In genomic region chr2:144580521-144581153, GRCh38 we compare ENCODE assay signal across 14 cellular contexts.
DNase-seq lines count a peak whose midpoint lies in the region; FAIRE-seq and TF ChIP-seq lines count a peak whose summit lies in the region.
"Had no signal": no experiment of that assay in that cellular context is flagged by ENCODE, and none has a peak within 500 bp of the region (broad histone marks: within the 10 kb centered on the region; RNA-seq: fewer than 3 reads in every experiment).

No MANE protein-coding gene starts in this region.

- no peaks in the 10 kb centered on the region for H3K4me1 Mint-ChIP-seq in activated T-helper 1 cell treated with anti-CD3 and anti-CD28 coated beads, Interleukin-12 subunit alpha, Interleukin-12 subunit beta, Interleukin-2, Interleukin-4 antibody, amounts not matched to agents 30 ng/mL and 10 ng/mL and 1 ng/mL, durations not matched to agents 14 hours and 24 hours and 36 hours (ENCODE audit: low read depth)

- peaks cover 5% of the 10 kb centered on the region for H3K27me3 Mint-ChIP-seq in activated T-helper 1 cell treated with anti-CD3 and anti-CD28 coated beads, Interleukin-12 subunit alpha, Interleukin-12 subunit beta, Interleukin-2, Interleukin-4 antibody, amounts not matched to agents 30 ng/mL and 10 ng/mL and 1 ng/mL, durations not matched to agents 14 hours and 24 hours and 36 hours (ENCODE audit: insufficient read depth)

- H3K4me3 Mint-ChIP-seq in activated T-helper 1 cell treated with anti-CD3 and anti-CD28 coated beads, Interleukin-12 subunit alpha, Interleukin-12 subunit beta, Interleukin-2, Interleukin-4 antibody, amounts not matched to agents 30 ng/mL and 10 ng/mL and 1 ng/mL, durations not matched to agents 14 hours and 24 hours and 36 hours, result no peak overlapping the region

- intact Hi-C loops in activated T-helper 1 cell treated with anti-CD3 and anti-CD28 coated beads, Interleukin-12 subunit alpha, Interleukin-12 subunit beta, Interleukin-2, Interleukin-4 antibody, amounts not matched to agents 30 ng/mL and 10 ng/mL and 1 ng/mL, durations not matched to agents 14 hours and 24 hours and 36 hours (cut with micrococcal nuclease), result loop anchor here (5.0 kb wide), 1 partner anchor 58 kb away; the partner anchor contains the start of gene ZEB2

- DNase-seq in NOMO-1 treated with DMSO at 0.1 percent for 48 hours (lab: John Stamatoyannopoulos, UW; ENCODE audit: unreplicated experiment), result peak; percentile 20
- DNase-seq in NOMO-1 treated with dmso at 0.1 percent for 144 hours (lab: John Stamatoyannopoulos, UW; ENCODE audit: unreplicated experiment), result no peak
- DNase-seq in OCI-M2 (lab: John Stamatoyannopoulos, UW; ENCODE audit: unreplicated experiment), result peak; percentile 49
- peak; percentile 66 to 84 for DNase-seq in erythroblast (lab: John Stamatoyannopoulos, UW)
- no peak for DNase-seq in activated T-helper 1 cell treated with anti-CD3 and anti-CD28 coated beads, Interleukin-12 subunit alpha, Interleukin-12 subunit beta, Interleukin-2, Interleukin-4 antibody, amounts not matched to agents 30 ng/mL and 10 ng/mL and 1 ng/mL, durations not matched to agents 14 hours and 24 hours and 36 hours (ENCODE audit: low spot score)
- DNase-seq in stimulated activated CD4-positive, alpha-beta T cell treated with anti-CD3 and anti-CD28 coated beads, Interleukin-1b, Interleukin-23, amount 100 ng/mL, for 48 hours, result no peak
- no peak for DNase-seq in H54 (ENCODE audit: insufficient read length, low spot score)
- DNase-seq in kidney glomerular epithelial cell (lab: John Stamatoyannopoulos, UW), result no peak
- DNase-seq: activated T-cell treated with anti-CD3 and anti-CD28 coated beads for 4 hours, left lung, NCI-H1048, NCI-H446, T-helper 1 cell had no signal

- FAIRE-seq in H54 (lab: Jason Lieb, UNC), result no peak

- peaks cover 2% of the 10 kb centered on the region for H3K36me3 Mint-ChIP-seq in activated T-helper 1 cell treated with anti-CD3 and anti-CD28 coated beads, Interleukin-12 subunit alpha, Interleukin-12 subunit beta, Interleukin-2, Interleukin-4 antibody, amounts not matched to agents 30 ng/mL and 10 ng/mL and 1 ng/mL, durations not matched to agents 14 hours and 24 hours and 36 hours (ENCODE audit: low read depth)
- H3K36me3 Mint-ChIP-seq: activated naive CD4-positive, alpha-beta T cell treated with anti-CD3 and anti-CD28 coated beads, Interleukin-2, amount 50 U/mL, for 72 hours had no signal

- no peak overlapping the region for H3K27ac Mint-ChIP-seq in activated T-helper 1 cell treated with anti-CD3 and anti-CD28 coated beads, Interleukin-12 subunit alpha, Interleukin-12 subunit beta, Interleukin-2, Interleukin-4 antibody, amounts not matched to agents 30 ng/mL and 10 ng/mL and 1 ng/mL, durations not matched to agents 14 hours and 24 hours and 36 hours
- H3K27ac Mint-ChIP-seq: activated naive CD4-positive, alpha-beta T cell treated with anti-CD3 and anti-CD28 coated beads, Interleukin-2, amount 50 U/mL, for 72 hours had no signal

- no peaks in the 10 kb centered on the region for H3K9me3 Mint-ChIP-seq in activated T-helper 1 cell treated with anti-CD3 and anti-CD28 coated beads, Interleukin-12 subunit alpha, Interleukin-12 subunit beta, Interleukin-2, Interleukin-4 antibody, amounts not matched to agents 30 ng/mL and 10 ng/mL and 1 ng/mL, durations not matched to agents 14 hours and 24 hours and 36 hours

- TF ChIP-seq POLR2A in erythroblast (IDR thresholded peaks at IDR 0.05; ENCODE audit: low read length) (no peak), H54 (IDR thresholded peaks at IDR 0.05; ENCODE audit: low read depth, low read length) (no peak)

Comparison
In these comparisons a context has a peak if more than half of its experiments do, and no peak if none do; other contexts are left out.
1. DNase-seq: peak in NOMO-1 treated with DMSO at 0.1 percent for 48 hours (single experiment), OCI-M2 (single experiment) and erythroblast (2 of 2); none in NOMO-1 treated with dmso at 0.1 percent for 144 hours (single experiment), activated T-helper 1 cell treated with anti-CD3 and anti-CD28 coated beads, Interleukin-12 subunit alpha, Interleukin-12 subunit beta, Interleukin-2, Interleukin-4 antibody, amounts not matched to agents 30 ng/mL and 10 ng/mL and 1 ng/mL, durations not matched to agents 14 hours and 24 hours and 36 hours (single experiment), stimulated activated CD4-positive, alpha-beta T cell treated with anti-CD3 and anti-CD28 coated beads, Interleukin-1b, Interleukin-23, amount 100 ng/mL, for 48 hours (single experiment), H54 (single experiment) and kidney glomerular epithelial cell (single experiment).